10 cellular contexts compared by ENCODE assay signal in genomic region chr1:27868932-27869718, GRCh38. TPM values are rescaled to one million over a fixed set of nuclear protein-coding genes. Genes with fewer than 3 reads are reported as not detected.
DNase-seq lines count a peak whose midpoint lies in the region; ATAC-seq and TF ChIP-seq lines count a peak whose summit lies in the region.
"Had no signal": no experiment of that assay in that cellular context is flagged by ENCODE, and none has a peak within 500 bp of the region (broad histone marks: within the 10 kb centered on the region; RNA-seq: fewer than 3 reads in every experiment).

No MANE protein-coding gene starts in this region.

- H3K36me3 ChIP-seq in liver (ENCODE audit: control insufficient read depth in 4 of 4, insufficient read depth in 3 of 4, low read depth in 1 of 4, low read length in 3 of 4) (no peaks in the 10 kb centered on the region), upper lobe of right lung (no peaks in the 10 kb centered on the region)

- H3K27me3 ChIP-seq in liver (ENCODE audit: control insufficient read depth in 4 of 4, insufficient read depth in 4 of 4, low read length in 3 of 4) (no peaks in the 10 kb centered on the region), upper lobe of right lung (no peaks in the 10 kb centered on the region)
- H3K27me3 ChIP-seq: dorsolateral prefrontal cortex had no signal

- 60% methylated on average over 16 of the region's 16 CpGs for WGBS in liver

- H3K9me3 ChIP-seq in liver (ENCODE audit: control insufficient read depth in 4 of 4, low read length in 3 of 4) (no peaks in the 10 kb centered on the region), upper lobe of right lung (no peaks in the 10 kb centered on the region)

- no peak for TF ChIP-seq CTCF in GM13977 (IDR thresholded peaks at IDR 0.05; ENCODE audit: extremely low read depth, insufficient read depth, missing control alignments)
- TF ChIP-seq CTCF in liver (IDR thresholded peaks at IDR 0.05; ENCODE audit: low read depth, low read length, missing input control) = no peak
- no peak for TF ChIP-seq CTCF in upper lobe of right lung (IDR thresholded peaks at IDR 0.05)
- no peak for TF ChIP-seq CTCF in coronary artery (IDR thresholded peaks at IDR 0.05)

- H3K27ac ChIP-seq in liver (ENCODE audit: low read depth in 1 of 2, low read length in 2 of 2) (peak overlapping the region; percentile 20 to 74), upper lobe of right lung (peak overlapping the region; percentile 38), coronary artery (peak overlapping the region in 1 of 2 donors; percentile 56)

- ATAC-seq in upper lobe of right lung = peak; percentile 20
- no peak for ATAC-seq in GM19023 (IDR thresholded peaks at IDR 0.05; ENCODE audit: unreplicated experiment)
- ATAC-seq: HCT116 had no signal

- no peak overlapping the region for H3K4me3 ChIP-seq in liver (ENCODE audit: low read depth in 1 of 3, low read length in 3 of 3)
- no peak overlapping the region for H3K4me3 ChIP-seq in upper lobe of right lung
- H3K4me3 ChIP-seq in coronary artery = no peak overlapping the region
- H3K4me3 ChIP-seq: dorsolateral prefrontal cortex had no signal

- in situ Hi-C loops in GM13977 (cut with MboI; ENCODE audit: low pct_unique_long_range_greater_than_20kb, low sequenced_read_pairs, unreplicated experiment) = loop anchor here (10.0 kb wide), 1 partner anchor 96 kb away; no protein-coding TSS in a partner anchor

- no peak for TF ChIP-seq RAD21 in liver (IDR thresholded peaks at IDR 0.05)

- H3K9ac ChIP-seq in liver (ENCODE audit: low read depth in 1 of 2, low read length in 2 of 2) = no peak overlapping the region

- intact Hi-C loops in upper lobe of right lung (cut with DNase I) = loop anchor here (10.0 kb wide), 1 partner anchor 106 kb away; no protein-coding TSS in a partner anchor

- peaks cover 0 to 7% (median 5%) of the 10 kb centered on the region in 4 donors for H3K4me1 ChIP-seq in liver (ENCODE audit: control insufficient read depth in 4 of 4, insufficient read depth in 4 of 4, low read length in 3 of 4)
- H3K4me1 ChIP-seq in upper lobe of right lung = peaks cover 27% of the 10 kb centered on the region

- DNase-seq in GM13977 (ENCODE audit: low spot score) (peak; percentile 60), MV-4-11 (lab: John Stamatoyannopoulos, UW) (peak; percentile 78), activated T-cell treated with anti-CD3 and anti-CD28 coated beads for 1 hour (ENCODE audit: low read depth) (peak; percentile 39), upper lobe of right lung (peak; percentile 69), NCI-H510A (lab: John Stamatoyannopoulos, UW) (no peak), coronary artery (ENCODE audit: low spot score) (no peak)

TF ChIP-seq in liver, 16 proteins besides CTCF, POLR2A, EP300 and RAD21:
- TF ChIP-seq FOXA1 (IDR thresholded peaks at IDR 0.05) = no peak
- TF ChIP-seq HNF4G (IDR thresholded peaks at IDR 0.05) = no peak
- TF ChIP-seq RXRA (IDR thresholded peaks at IDR 0.05) = no peak
- TF ChIP-seq ATF3 (IDR thresholded peaks at IDR 0.05) = no peak
- TF ChIP-seq, protein P1, sequence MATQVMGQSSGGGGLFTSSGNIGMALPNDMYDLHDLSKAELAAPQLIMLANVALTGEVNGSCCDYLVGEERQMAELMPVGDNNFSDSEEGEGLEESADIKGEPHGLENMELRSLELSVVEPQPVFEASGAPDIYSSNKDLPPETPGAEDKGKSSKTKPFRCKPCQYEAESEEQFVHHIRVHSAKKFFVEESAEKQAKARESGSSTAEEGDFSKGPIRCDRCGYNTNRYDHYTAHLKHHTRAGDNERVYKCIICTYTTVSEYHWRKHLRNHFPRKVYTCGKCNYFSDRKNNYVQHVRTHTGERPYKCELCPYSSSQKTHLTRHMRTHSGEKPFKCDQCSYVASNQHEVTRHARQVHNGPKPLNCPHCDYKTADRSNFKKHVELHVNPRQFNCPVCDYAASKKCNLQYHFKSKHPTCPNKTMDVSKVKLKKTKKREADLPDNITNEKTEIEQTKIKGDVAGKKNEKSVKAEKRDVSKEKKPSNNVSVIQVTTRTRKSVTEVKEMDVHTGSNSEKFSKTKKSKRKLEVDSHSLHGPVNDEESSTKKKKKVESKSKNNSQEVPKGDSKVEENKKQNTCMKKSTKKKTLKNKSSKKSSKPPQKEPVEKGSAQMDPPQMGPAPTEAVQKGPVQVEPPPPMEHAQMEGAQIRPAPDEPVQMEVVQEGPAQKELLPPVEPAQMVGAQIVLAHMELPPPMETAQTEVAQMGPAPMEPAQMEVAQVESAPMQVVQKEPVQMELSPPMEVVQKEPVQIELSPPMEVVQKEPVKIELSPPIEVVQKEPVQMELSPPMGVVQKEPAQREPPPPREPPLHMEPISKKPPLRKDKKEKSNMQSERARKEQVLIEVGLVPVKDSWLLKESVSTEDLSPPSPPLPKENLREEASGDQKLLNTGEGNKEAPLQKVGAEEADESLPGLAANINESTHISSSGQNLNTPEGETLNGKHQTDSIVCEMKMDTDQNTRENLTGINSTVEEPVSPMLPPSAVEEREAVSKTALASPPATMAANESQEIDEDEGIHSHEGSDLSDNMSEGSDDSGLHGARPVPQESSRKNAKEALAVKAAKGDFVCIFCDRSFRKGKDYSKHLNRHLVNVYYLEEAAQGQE (IDR thresholded peaks at IDR 0.05) = no peak
- TF ChIP-seq ZBTB33 (IDR thresholded peaks at IDR 0.05) = no peak
- TF ChIP-seq EGR1 (IDR thresholded peaks at IDR 0.05; ENCODE audit: low read depth in 2 of 2) = no peak
- no peak for TF ChIP-seq FOXA2 (IDR thresholded peaks at IDR 0.05)
- TF ChIP-seq SP1 (IDR thresholded peaks at IDR 0.05) = no peak
- no peak for TF ChIP-seq GABPA (IDR thresholded peaks at IDR 0.05 in 1 of 2, conservative IDR thresholded peaks at IDR 0.05 in 1 of 2)
- TF ChIP-seq JUND (IDR thresholded peaks at IDR 0.05) = no peak
- TF ChIP-seq YY1 (IDR thresholded peaks at IDR 0.05) = no peak
- TF ChIP-seq TAF1 (conservative IDR thresholded peaks at IDR 0.05) = no peak
- TF ChIP-seq HNF4A (conservative IDR thresholded peaks at IDR 0.05) = no peak

RNA-seq across cellular contexts. Expression of gene THEMIS2, which starts 3.2 kb away (rescaled TPM):
- total RNA-seq in liver = 10 to 100 TPM; 15.4 to 17.7 TPM
- polyA plus RNA-seq in liver = 1 to 10 TPM; 4.9 to 6.1 TPM
- 89.6 TPM for total RNA-seq in upper lobe of right lung

RNA-seq across cellular contexts. Expression of gene PPP1R8, which starts 38.5 kb away (rescaled TPM):
- total RNA-seq in liver (10 to 100 TPM; 19.0 to 20.5 TPM), upper lobe of right lung (33.0 TPM)
- 10 to 100 TPM in 1 of 2 donors, 1 to 10 TPM in 1; 3.1 to 15.9 TPM for polyA plus RNA-seq in liver

RNA-seq across cellular contexts. Expression of gene RPA2, which starts 45.2 kb away (rescaled TPM):
- total RNA-seq in liver (10 to 100 TPM; 10.6 to 40.4 TPM), upper lobe of right lung (22.4 TPM)
- 10 to 100 TPM in 1 of 2 donors, 1 to 10 TPM in 1; 8.7 to 13.9 TPM for polyA plus RNA-seq in liver

Comparison
In these comparisons a context has a peak if more than half of its experiments do, and no peak if none do; other contexts are left out.
1. DNase-seq: peak in GM13977 (single experiment), MV-4-11 (single experiment), activated T-cell treated with anti-CD3 and anti-CD28 coated beads for 1 hour (single experiment) and upper lobe of right lung (single experiment); none in NCI-H510A (single experiment) and coronary artery (single experiment).